29 cellular contexts compared by ENCODE assay signal in the genomic region with DNA sequence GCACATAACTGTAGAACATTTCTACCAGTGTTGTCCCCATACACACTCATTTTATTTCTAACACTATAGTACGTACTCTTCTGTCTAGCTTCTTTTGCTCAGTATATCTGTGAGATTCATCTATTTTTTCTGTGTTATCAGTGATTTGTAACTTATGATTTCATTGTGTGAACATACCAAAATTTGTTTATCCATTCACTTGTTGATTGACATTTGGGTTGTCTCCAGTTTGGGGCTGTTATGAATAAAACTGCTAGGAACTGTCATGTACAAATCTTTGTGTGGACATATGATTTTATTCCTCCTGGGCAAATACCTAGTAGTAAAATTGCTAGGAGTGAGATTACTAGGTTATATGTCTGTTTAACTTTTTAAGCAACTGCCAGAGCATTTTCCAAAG. TPM values are rescaled to one million over a fixed set of nuclear protein-coding genes. Genes with fewer than 3 reads are reported as not detected.
DNase-seq lines count a peak whose midpoint lies in the region; ATAC-seq, FAIRE-seq and TF ChIP-seq lines count a peak whose summit lies in the region.
"Had no signal": no experiment of that assay in that cellular context is flagged by ENCODE, and none has a peak within 500 bp of the region (broad histone marks: within the 10 kb centered on the region; RNA-seq: fewer than 3 reads in every experiment).

No MANE protein-coding gene starts in this region.

- no peak for DNase-seq in activated naive CD4-positive, alpha-beta T cell treated with Interleukin-2 at 50 U/mL for 16 hours
- no peak for DNase-seq in CD8-positive, alpha-beta T cell
- DNase-seq in T-helper 17 cell (no peak), keratinocyte (ENCODE audit: low read depth, low spot score) (no peak), DMS79 treated with DMSO at 0.1 percent for 48 hours (lab: John Stamatoyannopoulos, UW) (no peak)
- DNase-seq in CD4-positive, alpha-beta memory T cell: no peak
- DNase-seq: AML-193; CD8-positive, alpha-beta memory T cell; DMS 273 treated with DMSO at 0.1 percent for 48 hours; DMS79; GF-D8; H9; NCI-H1092 treated with DMSO at 0.1 percent for 48 hours; NCI-H1436; NCI-H187; NCI-H2081 treated with DMSO at 0.1 percent for 48 hours; NCI-H2171; NCI-H226; NCI-H510A; NCI-H69; Peyer's patch; SIG-M5 had no signal

- peaks cover 3% of the 10 kb centered on the region for H3K36me3 ChIP-seq in CD8-positive, alpha-beta T cell (ENCODE audit: insufficient read depth, low read length)
- peaks cover 8 to 12% of the 10 kb centered on the region in 2 experiments for H3K36me3 ChIP-seq in keratinocyte (ENCODE audit: control insufficient read depth in 2 of 2, extremely low read depth in 1 of 2, insufficient read depth in 2 of 2, low read length in 2 of 2)
- no peaks in the 10 kb centered on the region for H3K36me3 ChIP-seq in CD4-positive, alpha-beta memory T cell (ENCODE audit: insufficient read depth, low read length)

- POLR2A ChIA-PET in CD8-positive, alpha-beta T cell (lab: Charles Lee): no interaction called here
- POLR2A ChIA-PET in CD4-positive, alpha-beta memory T cell (lab: Charles Lee; ENCODE audit: partially characterized antibody): interaction anchor here (1.3 to 1.5 kb wide), 2 partner anchors 10 kb away, joined by 3 read pairs; a partner anchor contains a TSS

- H3K4me2 ChIP-seq in keratinocyte (ENCODE audit: control insufficient read depth, extremely low read depth, insufficient read depth, low read depth, low read length): no peak overlapping the region
- H3K4me2 ChIP-seq: A549; BLaER1 treated with 17β-estradiol and CSF1 and Interleukin-3, amounts not matched to agents 10 nM and 100 nM; GM23338 had no signal

- no peak for ATAC-seq in CD8-positive, alpha-beta T cell
- ATAC-seq in T-helper 17 cell: no peak
- ATAC-seq in GM19023 (IDR thresholded peaks at IDR 0.05; ENCODE audit: unreplicated experiment): no peak
- ATAC-seq: A549, GM23338 had no signal

- intact Hi-C loops in CD8-positive, alpha-beta T cell (cut with DNase I, micrococcal nuclease): no loop called here
- intact Hi-C loops in CD4-positive, alpha-beta memory T cell (cut with micrococcal nuclease): no loop called here

- H4K20me1 ChIP-seq in keratinocyte (ENCODE audit: control insufficient read depth, extremely low read depth, insufficient read depth, low read length): no peaks in the 10 kb centered on the region

- no peak overlapping the region for H2AFZ ChIP-seq in keratinocyte (ENCODE audit: control insufficient read depth, low read length)
- H2AFZ ChIP-seq: GM23338 had no signal

- no peaks in the 10 kb centered on the region for H3K4me1 ChIP-seq in CD8-positive, alpha-beta T cell (ENCODE audit: insufficient read depth, low read length)
- peaks cover 20% of the 10 kb centered on the region for H3K4me1 ChIP-seq in keratinocyte (ENCODE audit: control insufficient read depth, extremely low read depth, insufficient read depth, low read length)
- peaks cover 33% of the 10 kb centered on the region for H3K4me1 ChIP-seq in CD4-positive, alpha-beta memory T cell (ENCODE audit: insufficient read depth, low read length)

- H3K9me3 Mint-ChIP-seq in activated naive CD4-positive, alpha-beta T cell treated with anti-CD3 and anti-CD28 coated beads, Interleukin-2, amount 50 U/mL, for 24 hours: peaks cover 1% of the 10 kb centered on the region
- H3K9me3 Mint-ChIP-seq in CD8-positive, alpha-beta T cell: no peaks in the 10 kb centered on the region
- H3K9me3 Mint-ChIP-seq in CD4-positive, alpha-beta memory T cell: peaks cover 0 to under 1% (median 0%) of the 10 kb centered on the region in 8 donors
- H3K9me3 Mint-ChIP-seq: H9 had no signal

- peaks cover 73% of the 10 kb centered on the region for H3K4me1 Mint-ChIP-seq in activated naive CD4-positive, alpha-beta T cell treated with anti-CD3 and anti-CD28 coated beads, Interleukin-2, amount 50 U/mL, for 24 hours
- H3K4me1 Mint-ChIP-seq in CD8-positive, alpha-beta T cell (ENCODE audit: low read depth): peaks cover 47% of the 10 kb centered on the region
- H3K4me1 Mint-ChIP-seq in T-helper 17 cell: peaks cover 47% of the 10 kb centered on the region
- peaks cover 34 to 72% (median 59%) of the 10 kb centered on the region in 4 donors for H3K4me1 Mint-ChIP-seq in CD4-positive, alpha-beta memory T cell
- H3K4me1 Mint-ChIP-seq: GM23338 had no signal

- H3K9me3 ChIP-seq in CD8-positive, alpha-beta T cell (ENCODE audit: low read length): no peaks in the 10 kb centered on the region
- H3K9me3 ChIP-seq in T-helper 17 cell (ENCODE audit: control insufficient read depth, low read length, poor library complexity, severe bottlenecking) (no peaks in the 10 kb centered on the region), keratinocyte (ENCODE audit: control insufficient read depth, low read depth, low read length) (no peaks in the 10 kb centered on the region)
- H3K9me3 ChIP-seq in CD4-positive, alpha-beta memory T cell (ENCODE audit: control insufficient read depth in 1 of 2, low read length in 2 of 2): no peaks in the 10 kb centered on the region
- H3K9me3 ChIP-seq: Peyer's patch had no signal

- dilution Hi-C loops in keratinocyte (cut with MboI; ENCODE audit: extremely low pct_ligation_motif_present, low sequenced_read_pairs): no loop called here

- no peak overlapping the region for H3K27ac ChIP-seq in CD8-positive, alpha-beta T cell (ENCODE audit: low read depth, low read length)
- H3K27ac ChIP-seq in keratinocyte (ENCODE audit: control insufficient read depth, insufficient read depth, low read length): peak overlapping the region; percentile 17
- no peak overlapping the region for H3K27ac ChIP-seq in CD4-positive, alpha-beta memory T cell (ENCODE audit: low read depth, low read length)
- H3K27ac ChIP-seq: A549; BLaER1 treated with 17β-estradiol and CSF1 and Interleukin-3, amounts not matched to agents 10 nM and 100 nM; Peyer's patch; SK-N-MC had no signal

- H3K27me3 Mint-ChIP-seq in activated naive CD4-positive, alpha-beta T cell treated with anti-CD3 and anti-CD28 coated beads, Interleukin-2, amount 50 U/mL, for 24 hours: no peaks in the 10 kb centered on the region
- no peaks in the 10 kb centered on the region for H3K27me3 Mint-ChIP-seq in CD8-positive, alpha-beta T cell (ENCODE audit: low read depth)
- H3K27me3 Mint-ChIP-seq in T-helper 17 cell: no peaks in the 10 kb centered on the region
- no peaks in the 10 kb centered on the region for H3K27me3 Mint-ChIP-seq in CD4-positive, alpha-beta memory T cell
- H3K27me3 Mint-ChIP-seq: CD8-positive, alpha-beta memory T cell had no signal

- H3K9me1 ChIP-seq in keratinocyte (ENCODE audit: control insufficient read depth, extremely low read depth, insufficient read depth, low read length): no peaks in the 10 kb centered on the region

- no peak for TF ChIP-seq CTCF in CD8-positive, alpha-beta T cell (IDR thresholded peaks at IDR 0.05)
- TF ChIP-seq CTCF in keratinocyte (optimal IDR thresholded peaks at IDR 0.05 in 1 of 3, IDR thresholded peaks at IDR 0.05 in 1 of 3, conservative IDR thresholded peaks at IDR 0.05 in 1 of 3; ENCODE audit: extremely low read depth in 1 of 3, insufficient read depth in 2 of 3, low read length in 3 of 3): no peak

- CTCF ChIA-PET in CD8-positive, alpha-beta T cell (lab: Charles Lee): interaction anchor here (0.6 kb wide), 1 partner anchor 221 kb away, joined by 3 read pairs; no protein-coding TSS in a partner anchor
- CTCF ChIA-PET in CD4-positive, alpha-beta memory T cell (lab: Charles Lee; ENCODE audit: partially characterized antibody): interaction anchor here (1.3 to 1.8 kb wide), 3 partner anchors 10 to 38 kb away, joined by 3 to 6 read pairs (median 3); no protein-coding TSS in a partner anchor

- H3K27ac Mint-ChIP-seq in activated naive CD4-positive, alpha-beta T cell treated with anti-CD3 and anti-CD28 coated beads, Interleukin-2, amount 50 U/mL, for 24 hours: peak overlapping the region; percentile 41
- H3K27ac Mint-ChIP-seq in CD8-positive, alpha-beta T cell: peak overlapping the region; percentile 9
- H3K27ac Mint-ChIP-seq in T-helper 17 cell: peak overlapping the region; percentile 73
- peak overlapping the region in 1 of 7 donors; percentile 77 for H3K27ac Mint-ChIP-seq in CD4-positive, alpha-beta memory T cell
- H3K27ac Mint-ChIP-seq: GM23338, H9 had no signal

- H3K79me2 ChIP-seq in keratinocyte (ENCODE audit: control insufficient read depth, insufficient read depth, low read length): peaks cover 79% of the 10 kb centered on the region

- H3K9ac ChIP-seq in keratinocyte (ENCODE audit: control insufficient read depth, extremely low read depth, insufficient read depth, low read length): no peak overlapping the region
- H3K9ac ChIP-seq: BLaER1 treated with 17β-estradiol and CSF1 and Interleukin-3, amounts not matched to agents 10 nM and 100 nM had no signal

- H3K36me3 Mint-ChIP-seq in activated naive CD4-positive, alpha-beta T cell treated with anti-CD3 and anti-CD28 coated beads, Interleukin-2, amount 50 U/mL, for 24 hours: peaks cover 31% of the 10 kb centered on the region
- H3K36me3 Mint-ChIP-seq in CD8-positive, alpha-beta T cell: peaks cover 67% of the 10 kb centered on the region
- H3K36me3 Mint-ChIP-seq in T-helper 17 cell (ENCODE audit: low read depth): peaks cover 9% of the 10 kb centered on the region
- H3K36me3 Mint-ChIP-seq in CD4-positive, alpha-beta memory T cell: peaks cover 36 to 44% of the 10 kb centered on the region in 2 donors

- no peak overlapping the region for H3K4me3 ChIP-seq in CD8-positive, alpha-beta T cell (ENCODE audit: low read depth, low read length)
- no peak overlapping the region for H3K4me3 ChIP-seq in keratinocyte (ENCODE audit: control insufficient read depth in 2 of 3, extremely low read depth in 1 of 3, insufficient read depth in 2 of 3, low read depth in 1 of 3, low read length in 3 of 3)
- no peak overlapping the region for H3K4me3 ChIP-seq in CD4-positive, alpha-beta memory T cell (ENCODE audit: low read length in 2 of 2)
- H3K4me3 ChIP-seq: A549; BLaER1 treated with 17β-estradiol and CSF1 and Interleukin-3, amounts not matched to agents 10 nM and 100 nM; GM23338; Peyer's patch; SK-N-MC had no signal

- FAIRE-seq in keratinocyte (lab: Jason Lieb, UNC): no peak
- FAIRE-seq: A549, GM12892 had no signal

- no peak overlapping the region for H3K4me3 Mint-ChIP-seq in activated naive CD4-positive, alpha-beta T cell treated with anti-CD3 and anti-CD28 coated beads, Interleukin-2, amount 50 U/mL, for 24 hours
- no peak overlapping the region for H3K4me3 Mint-ChIP-seq in CD8-positive, alpha-beta T cell
- H3K4me3 Mint-ChIP-seq in T-helper 17 cell: no peak overlapping the region
- H3K4me3 Mint-ChIP-seq in CD4-positive, alpha-beta memory T cell: no peak overlapping the region
- H3K4me3 Mint-ChIP-seq: GM23338, H9 had no signal

- no peaks in the 10 kb centered on the region for H3K27me3 ChIP-seq in CD8-positive, alpha-beta T cell (ENCODE audit: insufficient read depth, low read length)
- H3K27me3 ChIP-seq in keratinocyte (ENCODE audit: control insufficient read depth, extremely low read depth, insufficient read depth, low read length): no peaks in the 10 kb centered on the region
- H3K27me3 ChIP-seq in CD4-positive, alpha-beta memory T cell (ENCODE audit: insufficient read depth, low read length): no peaks in the 10 kb centered on the region
- H3K27me3 ChIP-seq: BLaER1 treated with 17β-estradiol and CSF1 and Interleukin-3, amounts not matched to agents 10 nM and 100 nM; Peyer's patch had no signal

RNA-seq across cellular contexts. Expression of a gene that starts 9.6 kb away (rescaled TPM):
- 10 to 100 TPM; 16.2 to 18.6 TPM for total RNA-seq in CD8-positive, alpha-beta T cell
- 10 to 100 TPM; 32.8 to 42.4 TPM for total RNA-seq in T-helper 17 cell
- 204 to 287 TPM (median 246 TPM) in 3 replicates for polyA plus RNA-seq in keratinocyte
- polyA plus RNA-seq in keratinocyte (2011; ENCODE audit: low read depth): 9.4 TPM
- polyA plus RNA-seq in keratinocyte (2011; cell fraction: cytosol; rRNA removed): 150 and 279 TPM in 2 replicates
- polyA plus RNA-seq in keratinocyte (2011; cell fraction: nucleus; rRNA removed): 137 and 147 TPM in 2 replicates
- polyA plus RNA-seq in keratinocyte (2012; ENCODE audit: low replicate concordance): 46.9 and 123 TPM in 2 replicates
- 123 to 200 TPM (median 142 TPM) in 3 replicates for polyA minus RNA-seq in keratinocyte
- polyA minus RNA-seq in keratinocyte (2011; cell fraction: cytosol; rRNA and poly(A)+ RNA removed): 48.9 TPM
- polyA minus RNA-seq in keratinocyte (2011; cell fraction: nucleus; rRNA and poly(A)+ RNA removed): 39.4 and 68.7 TPM in 2 replicates
- total RNA-seq in CD4-positive, alpha-beta memory T cell: 10 to 100 TPM; 59.2 to 64.4 TPM
- polyA plus RNA-seq in CD4-positive, alpha-beta memory T cell: 100 to 1,000 TPM; 115 to 141 TPM

RNA-seq across cellular contexts. Expression of a gene that starts 48.3 kb away (rescaled TPM):
- 10 to 100 TPM; 37.5 to 42.7 TPM for total RNA-seq in CD8-positive, alpha-beta T cell
- 10 to 100 TPM; 29.6 to 30.6 TPM for total RNA-seq in T-helper 17 cell
- polyA plus RNA-seq in keratinocyte: 11.4 to 18.0 TPM (median 16.8 TPM) in 3 replicates
- 32.4 TPM for polyA plus RNA-seq in keratinocyte (2011; ENCODE audit: low read depth)
- polyA plus RNA-seq in keratinocyte (2011; cell fraction: cytosol; rRNA removed): 13.7 and 15.1 TPM in 2 replicates
- polyA plus RNA-seq in keratinocyte (2011; cell fraction: nucleus; rRNA removed): 20.8 and 21.3 TPM in 2 replicates
- 15.4 and 18.0 TPM in 2 replicates for polyA plus RNA-seq in keratinocyte (2012; ENCODE audit: low replicate concordance)
- polyA minus RNA-seq in keratinocyte: 10.8 to 15.3 TPM (median 13.9 TPM) in 3 replicates
- 17.3 TPM for polyA minus RNA-seq in keratinocyte (2011; cell fraction: cytosol; rRNA and poly(A)+ RNA removed)
- polyA minus RNA-seq in keratinocyte (2011; cell fraction: nucleus; rRNA and poly(A)+ RNA removed): 11.3 and 13.3 TPM in 2 replicates
- total RNA-seq in CD4-positive, alpha-beta memory T cell: 10 to 100 TPM; 55.2 to 57.3 TPM
- polyA plus RNA-seq in CD4-positive, alpha-beta memory T cell: 10 to 100 TPM; 19.2 to 30.1 TPM
